Comparison of ENCODE assay signal across 19 cellular contexts in genomic region chr13:27245610-27246009, GRCh38.
"Had no signal": no experiment of that assay in that cellular context is flagged by ENCODE, and none has a peak within 500 bp of the region (broad histone marks: within the 10 kb centered on the region; RNA-seq: fewer than 3 reads in every experiment).

No MANE protein-coding gene starts in this region.

- H3K27ac ChIP-seq: esophagus squamous epithelium, gastroesophageal sphincter, psoas muscle, right lobe of liver, tibial artery, upper lobe of left lung, uterus had no signal

- H3K9me3 ChIP-seq: esophagus squamous epithelium, gastroesophageal sphincter, psoas muscle, right lobe of liver, tibial artery, upper lobe of left lung, uterus had no signal

- FAIRE-seq: colon had no signal

- H3K4me3 ChIP-seq: esophagus squamous epithelium, gastroesophageal sphincter, psoas muscle, right lobe of liver, tibial artery, upper lobe of left lung, uterus had no signal

- ATAC-seq: gastroesophageal sphincter; left colon; naive thymus-derived CD4-positive, alpha-beta T cell; psoas muscle; right lobe of liver; stimulated activated memory B cell treated with anti-CD40 and anti-IgM and Interleukin-4, amounts not matched to agents 10 μg/mL and 1 μg/mL and 100 μg/mL, for 72 hours had no signal

- H3K27me3 Mint-ChIP-seq: dendritic cell treated with granulocyte-macrophage colony-stimulating factor and Interleukin-4, amounts not matched to agents 40 ng/mL and 50 ng/mL, for 4 days; naive thymus-derived CD4-positive, alpha-beta T cell; stimulated activated memory B cell treated with anti-CD40 and anti-IgM and Interleukin-4, amounts not matched to agents 10 μg/mL and 1 μg/mL and 100 μg/mL, for 72 hours; stimulated activated naive CD8-positive, alpha-beta T cell treated with anti-CD3 and anti-CD28 coated beads, Interleukin-15, Interleukin-2, amounts not matched to agents 100 ng/mL and 50 ng/mL, for 24 hours had no signal

- H3K27me3 ChIP-seq: esophagus squamous epithelium, gastroesophageal sphincter, right lobe of liver, tibial artery, upper lobe of left lung, uterus had no signal

- H3K9me3 Mint-ChIP-seq: dendritic cell treated with granulocyte-macrophage colony-stimulating factor and Interleukin-4, amounts not matched to agents 40 ng/mL and 50 ng/mL, for 4 days; naive thymus-derived CD4-positive, alpha-beta T cell; nephron progenitor cell; stimulated activated memory B cell treated with anti-CD40 and anti-IgM and Interleukin-4, amounts not matched to agents 10 μg/mL and 1 μg/mL and 100 μg/mL, for 72 hours; stimulated activated naive CD8-positive, alpha-beta T cell treated with anti-CD3 and anti-CD28 coated beads, Interleukin-15, Interleukin-2, amounts not matched to agents 100 ng/mL and 50 ng/mL, for 24 hours had no signal

- DNase-seq: esophagus squamous epithelium; foreskin fibroblast; left colon; mammary epithelial cell; naive thymus-derived CD4-positive, alpha-beta T cell; nephron progenitor cell; psoas muscle; retina; right lobe of liver; stimulated activated CD4-positive, alpha-beta T cell treated with anti-CD3 and anti-CD28 coated beads, Interleukin-4, amount 100 ng/mL, for 1 hour; stimulated activated CD8-positive, alpha-beta memory T cell treated with anti-CD3 and anti-CD28 coated beads, Interleukin-4, amount 100 ng/mL, for 48 hours; tibial artery; upper lobe of left lung; uterus had no signal

- H3K36me3 ChIP-seq: esophagus squamous epithelium, right lobe of liver, tibial artery, upper lobe of left lung, uterus had no signal

- H3K27ac Mint-ChIP-seq: dendritic cell treated with granulocyte-macrophage colony-stimulating factor and Interleukin-4, amounts not matched to agents 40 ng/mL and 50 ng/mL, for 4 days; nephron progenitor cell; stimulated activated memory B cell treated with anti-CD40 and anti-IgM and Interleukin-4, amounts not matched to agents 10 μg/mL and 1 μg/mL and 100 μg/mL, for 72 hours; stimulated activated naive CD8-positive, alpha-beta T cell treated with anti-CD3 and anti-CD28 coated beads, Interleukin-15, Interleukin-2, amounts not matched to agents 100 ng/mL and 50 ng/mL, for 24 hours had no signal

- H3K4me3 Mint-ChIP-seq: dendritic cell treated with granulocyte-macrophage colony-stimulating factor and Interleukin-4, amounts not matched to agents 40 ng/mL and 50 ng/mL, for 4 days; naive thymus-derived CD4-positive, alpha-beta T cell; nephron progenitor cell; stimulated activated memory B cell treated with anti-CD40 and anti-IgM and Interleukin-4, amounts not matched to agents 10 μg/mL and 1 μg/mL and 100 μg/mL, for 72 hours; stimulated activated naive CD8-positive, alpha-beta T cell treated with anti-CD3 and anti-CD28 coated beads, Interleukin-15, Interleukin-2, amounts not matched to agents 100 ng/mL and 50 ng/mL, for 24 hours had no signal

- H3K4me1 ChIP-seq: right lobe of liver, uterus had no signal
